Comparison of ENCODE assay signal across 9 cellular contexts in the genomic region with DNA sequence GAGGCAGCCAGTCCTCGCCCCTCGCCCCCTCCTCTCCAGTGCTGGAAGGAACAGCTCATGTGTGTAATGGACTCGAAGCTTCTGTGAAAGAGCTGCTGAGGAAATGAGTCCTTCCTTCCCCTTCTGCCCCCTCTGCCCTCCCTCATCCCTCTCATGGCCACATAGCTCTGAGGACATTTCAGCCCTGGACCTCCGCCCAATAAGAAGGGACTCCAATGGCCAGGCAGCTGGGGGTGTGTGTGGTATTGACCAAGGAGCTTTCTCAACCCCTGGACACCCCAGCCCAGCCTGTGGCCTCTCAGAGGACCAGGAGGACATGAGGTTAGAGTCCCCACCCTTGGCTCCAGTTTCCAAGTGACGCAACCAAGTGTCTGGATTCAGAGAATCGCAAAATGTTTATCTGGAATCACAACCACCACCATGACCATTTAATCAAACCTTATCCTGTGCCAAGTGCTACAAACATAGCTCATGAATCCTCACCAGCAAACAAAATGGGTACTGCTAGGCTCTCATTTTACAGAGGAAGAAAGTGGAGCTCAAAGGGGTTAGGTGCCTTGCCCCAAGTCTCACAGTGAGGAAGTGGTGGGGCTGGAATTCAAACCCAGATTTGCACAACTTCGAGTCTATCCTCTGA. TPM values are rescaled to one million over a fixed set of nuclear protein-coding genes. Genes with fewer than 3 reads are reported as not detected.
DNase-seq lines count a peak whose midpoint lies in the region; ATAC-seq and TF ChIP-seq lines count a peak whose summit lies in the region.
"Had no signal": no experiment of that assay in that cellular context is flagged by ENCODE, and none has a peak within 500 bp of the region (broad histone marks: within the 10 kb centered on the region; RNA-seq: fewer than 3 reads in every experiment).

No MANE protein-coding gene starts in this region.

- H3K27ac ChIP-seq in right lobe of liver (peak overlapping the region; percentile 85 to 97 (median 88)), upper lobe of right lung (peak overlapping the region; percentile 71)
- H3K27ac ChIP-seq: SJSA1 had no signal

- H3K36me3 Mint-ChIP-seq in activated T-cell treated with anti-CD3 and anti-CD28 coated beads, Interleukin-2, amount 50 U/mL, for 72 hours (ENCODE audit: insufficient read depth in 2 of 2): peaks cover 4 to 14% of the 10 kb centered on the region in 2 donors
- peaks cover 10% of the 10 kb centered on the region for H3K36me3 Mint-ChIP-seq in activated T-cell treated with anti-CD3 and anti-CD28 coated beads, Interleukin-2, amount 50 U/mL, for 4 hours (ENCODE audit: insufficient read depth)

- no peak for ATAC-seq in activated T-cell treated with anti-CD3 and anti-CD28 coated beads, Interleukin-2, amount 50 U/mL, for 72 hours (replicated peaks in 1 of 2)
- ATAC-seq in activated T-cell treated with anti-CD3 and anti-CD28 coated beads, Interleukin-2, amount 50 U/mL, for 4 hours: no peak
- ATAC-seq in right lobe of liver (peak; percentile 50 to 73 (median 62)), upper lobe of right lung (peak; percentile 66), GM18867 (IDR thresholded peaks at IDR 0.05; ENCODE audit: unreplicated experiment) (no peak)

- H3K36me3 ChIP-seq in right lobe of liver: no peaks in the 10 kb centered on the region
- no peaks in the 10 kb centered on the region for H3K36me3 ChIP-seq in upper lobe of right lung

- intact Hi-C loops in right lobe of liver (cut with DNase I): loop anchor here in 1 of 2 donors (10.0 kb wide), 1 partner anchor 73 kb away; no protein-coding TSS in a partner anchor
- intact Hi-C loops in upper lobe of right lung (cut with DNase I): loop anchor here (10.0 kb wide), 1 partner anchor 73 kb away; no protein-coding TSS in a partner anchor

- 11% methylated on average over 5 of the region's 7 CpGs for WGBS in right lobe of liver (ENCODE audit: insufficient coverage, low coverage, low lambda C conversion rate, missing lambda C conversion rate)

- DNase-seq in activated T-cell treated with anti-CD3 and anti-CD28 coated beads, Interleukin-2, amount 50 U/mL, for 72 hours: no peak
- no peak for DNase-seq in activated T-cell treated with anti-CD3 and anti-CD28 coated beads, Interleukin-2, amount 50 U/mL, for 4 hours
- DNase-seq in amniotic stem cell (lab: John Stamatoyannopoulos, UW) (peak; percentile 30), right lobe of liver (peak; percentile 88 to 97 (median 95)), upper lobe of right lung (peak; percentile 78), NCI-H526 treated with DMSO at 0.1 percent for 48 hours (lab: John Stamatoyannopoulos, UW) (no peak)
- DNase-seq in stimulated activated CD8-positive, alpha-beta memory T cell treated with anti-CD3 and anti-CD28 coated beads, Interleukin-4, amount 100 ng/mL, for 48 hours: no peak

- H3K9me3 ChIP-seq in right lobe of liver (no peaks in the 10 kb centered on the region), upper lobe of right lung (no peaks in the 10 kb centered on the region)
- H3K9me3 ChIP-seq: SJSA1 had no signal

- peak overlapping the region; percentile 55 for H3K27ac Mint-ChIP-seq in activated T-cell treated with anti-CD3 and anti-CD28 coated beads, Interleukin-2, amount 50 U/mL, for 72 hours

- no peak for TF ChIP-seq CTCF in right lobe of liver (IDR thresholded peaks at IDR 0.05)
- no peak for TF ChIP-seq CTCF in upper lobe of right lung (IDR thresholded peaks at IDR 0.05)

- no peaks in the 10 kb centered on the region for H3K9me3 Mint-ChIP-seq in activated T-cell treated with anti-CD3 and anti-CD28 coated beads, Interleukin-2, amount 50 U/mL, for 72 hours
- H3K9me3 Mint-ChIP-seq in activated T-cell treated with anti-CD3 and anti-CD28 coated beads, Interleukin-2, amount 50 U/mL, for 4 hours: no peaks in the 10 kb centered on the region

- H3K4me3 ChIP-seq in right lobe of liver (peak overlapping the region in 1 of 3 donors; percentile 22), upper lobe of right lung (no peak overlapping the region)
- H3K4me3 ChIP-seq: SJSA1 had no signal

- H3K4me1 Mint-ChIP-seq in activated T-cell treated with anti-CD3 and anti-CD28 coated beads, Interleukin-2, amount 50 U/mL, for 72 hours (ENCODE audit: low read depth): peaks cover 97% of the 10 kb centered on the region
- H3K4me1 Mint-ChIP-seq in activated T-cell treated with anti-CD3 and anti-CD28 coated beads, Interleukin-2, amount 50 U/mL, for 4 hours (ENCODE audit: low read depth): peaks cover 89% of the 10 kb centered on the region

- H3K4me1 ChIP-seq in right lobe of liver: peaks cover 0 to 97% (median 53%) of the 10 kb centered on the region in 4 donors
- H3K4me1 ChIP-seq in upper lobe of right lung: peaks cover 83% of the 10 kb centered on the region

- H3K27me3 ChIP-seq in right lobe of liver (no peaks in the 10 kb centered on the region), upper lobe of right lung (no peaks in the 10 kb centered on the region)
- H3K27me3 ChIP-seq: SJSA1 had no signal

- peak overlapping the region; percentile 32 to 42 for H3K4me3 Mint-ChIP-seq in activated T-cell treated with anti-CD3 and anti-CD28 coated beads, Interleukin-2, amount 50 U/mL, for 72 hours
- H3K4me3 Mint-ChIP-seq in activated T-cell treated with anti-CD3 and anti-CD28 coated beads, Interleukin-2, amount 50 U/mL, for 4 hours: no peak overlapping the region

- TF ChIP-seq POLR2A in right lobe of liver (IDR thresholded peaks at IDR 0.05): no peak

- H3K27me3 Mint-ChIP-seq in activated T-cell treated with anti-CD3 and anti-CD28 coated beads, Interleukin-2, amount 50 U/mL, for 72 hours (ENCODE audit: low read depth): no peaks in the 10 kb centered on the region
- H3K27me3 Mint-ChIP-seq in activated T-cell treated with anti-CD3 and anti-CD28 coated beads, Interleukin-2, amount 50 U/mL, for 4 hours (ENCODE audit: low read depth): no peaks in the 10 kb centered on the region

RNA-seq across cellular contexts. Expression of gene ECE1, which starts 47.8 kb away (rescaled TPM):
- total RNA-seq in activated T-cell treated with anti-CD3 and anti-CD28 coated beads, Interleukin-2, amount 50 U/mL, for 72 hours: 100 to 1,000 TPM; 159 to 193 TPM
- 100 to 1,000 TPM; 121 to 168 (median 149) TPM for total RNA-seq in activated T-cell treated with anti-CD3 and anti-CD28 coated beads, Interleukin-2, amount 50 U/mL, for 4 hours
- total RNA-seq in right lobe of liver (10 to 100 TPM; 39.7 to 61.3 (median 43.8) TPM), upper lobe of right lung (108 TPM)

Comparison
In these comparisons a context has a peak if more than half of its experiments do, and no peak if none do; other contexts are left out.
1. ATAC-seq: peak in right lobe of liver (4 of 4) and upper lobe of right lung (single experiment); none in activated T-cell treated with anti-CD3 and anti-CD28 coated beads, Interleukin-2, amount 50 U/mL, for 72 hours (0 of 2), activated T-cell treated with anti-CD3 and anti-CD28 coated beads, Interleukin-2, amount 50 U/mL, for 4 hours (0 of 2) and GM18867 (single experiment).
2. DNase-seq: peak in amniotic stem cell (single experiment), right lobe of liver (3 of 3) and upper lobe of right lung (single experiment); none in activated T-cell treated with anti-CD3 and anti-CD28 coated beads, Interleukin-2, amount 50 U/mL, for 72 hours (0 of 2), activated T-cell treated with anti-CD3 and anti-CD28 coated beads, Interleukin-2, amount 50 U/mL, for 4 hours (single experiment), NCI-H526 treated with DMSO at 0.1 percent for 48 hours (single experiment) and stimulated activated CD8-positive, alpha-beta memory T cell treated with anti-CD3 and anti-CD28 coated beads, Interleukin-4, amount 100 ng/mL, for 48 hours (single experiment).